In genomic region chr4:143558286-143558685, GRCh38 we compare ENCODE assay signal across 11 cellular contexts. TPM values are rescaled to one million over a fixed set of nuclear protein-coding genes. Genes with fewer than 3 reads are reported as not detected.
DNase-seq lines count a peak whose midpoint lies in the region; ATAC-seq, FAIRE-seq and TF ChIP-seq lines count a peak whose summit lies in the region.
"Had no signal": no experiment of that assay in that cellular context is flagged by ENCODE, and none has a peak within 500 bp of the region (broad histone marks: within the 10 kb centered on the region; RNA-seq: fewer than 3 reads in every experiment).

No MANE protein-coding gene starts in this region.

- FAIRE-seq in A549 (lab: Jason Lieb, UNC) (no peak), RCC 7860 (lab: Jason Lieb, UNC) (no peak)

- H3K4me1 ChIP-seq in A549 = no peaks in the 10 kb centered on the region
- H3K4me1 ChIP-seq: colonic mucosa had no signal

- no peaks in the 10 kb centered on the region for H3K9me3 Mint-ChIP-seq in CD4-positive, alpha-beta T cell
- H3K9me3 Mint-ChIP-seq in T-cell (no peaks in the 10 kb centered on the region), glutamatergic neuron (ENCODE audit: unreplicated experiment) (peaks cover 1% of the 10 kb centered on the region)

- ATAC-seq in A549 = peak; percentile 7 to 31; a peak in 1 of 6 replicates
- ATAC-seq in CD4-positive, alpha-beta T cell (ENCODE audit: poor library complexity) = no peak
- ATAC-seq in T-cell (replicated peaks in 1 of 4) = no peak

- DNase-seq in A549 (ENCODE audit: low read depth in 1 of 2, low spot score in 1 of 2) (no peak), T-cell (no peak), glutamatergic neuron (no peak), nucleus accumbens (lab: John Stamatoyannopoulos, UW) (no peak), RCC 7860 (ENCODE audit: low spot score) (no peak), midbrain (lab: John Stamatoyannopoulos, UW) (no peak), NOMO-1 (lab: John Stamatoyannopoulos, UW; ENCODE audit: unreplicated experiment in 2 of 2) (no peak)
- DNase-seq in CD4-positive, alpha-beta T cell = no peak

- POLR2A ChIA-PET in A549 (lab: Yijun Ruan, JAX) (no interaction called here), T-cell (lab: Charles Lee) (interaction anchor here (0.6 to 1.2 kb wide), 3 partner anchors 23 to 44 kb away, joined by 3 to 9 read pairs (median 5); partner anchors contain the start of gene SMARCA5 (in 1 of the 2))
- POLR2A ChIA-PET in CD4-positive, alpha-beta T cell (lab: Charles Lee) = interaction anchor here (0.9 to 2.4 kb wide), 3 partner anchors 10 to 45 kb away, joined by 3 to 12 read pairs (median 3); partner anchors contain the start of gene SMARCA5

- peaks cover 24% of the 10 kb centered on the region for H3K36me3 Mint-ChIP-seq in CD4-positive, alpha-beta T cell (ENCODE audit: low read depth)
- H3K36me3 Mint-ChIP-seq in T-cell = peaks cover 10% of the 10 kb centered on the region
- no peaks in the 10 kb centered on the region for H3K36me3 Mint-ChIP-seq in glutamatergic neuron (ENCODE audit: unreplicated experiment)

- no peak for TF ChIP-seq EP300 in A549 (IDR thresholded peaks at IDR 0.05)

- no peaks in the 10 kb centered on the region for H3K9me3 ChIP-seq in A549
- no peaks in the 10 kb centered on the region for H3K9me3 ChIP-seq in CD4-positive, alpha-beta T cell (ENCODE audit: control insufficient read depth, low read length)
- H3K9me3 ChIP-seq: colonic mucosa, tibial nerve had no signal

- CTCF ChIA-PET in A549 (lab: Yijun Ruan, JAX) (interaction anchor here (0.9 to 2.2 kb wide), 6 partner anchors 11 to 147 kb away, joined by 3 to 11 read pairs (median 6); no protein-coding TSS in a partner anchor), T-cell (lab: Charles Lee) (interaction anchor here (0.6 to 2.0 kb wide), 6 partner anchors 27 to 1504 kb away, joined by 3 to 7 read pairs (median 4); partner anchors contain the start of gene SMARCA5 (in 1 of the 2))
- CTCF ChIA-PET in CD4-positive, alpha-beta T cell (lab: Charles Lee) = interaction anchor here (1.1 to 2.0 kb wide), 8 partner anchors 10 to 1540 kb away, joined by 3 to 13 read pairs (median 5); partner anchors contain the start of genes ABCE1, ANAPC10 and SMARCA5

- peak overlapping the region; percentile 96 for H3K4me3 Mint-ChIP-seq in CD4-positive, alpha-beta T cell
- H3K4me3 Mint-ChIP-seq in T-cell (peak overlapping the region; percentile 88 to 90 (median 90)), glutamatergic neuron (ENCODE audit: unreplicated experiment) (peak overlapping the region; percentile 91)

- H3K27me3 ChIP-seq in CD4-positive, alpha-beta T cell (ENCODE audit: control insufficient read depth, insufficient read depth, low read length) = no peaks in the 10 kb centered on the region
- H3K27me3 ChIP-seq: colonic mucosa, tibial nerve had no signal

- TF ChIP-seq CTCF in A549 (IDR thresholded peaks at IDR 0.05) (no peak), glutamatergic neuron (IDR thresholded peaks at IDR 0.05; ENCODE audit: partially characterized antibody, unreplicated experiment) (no peak)
- TF ChIP-seq CTCF in CD4-positive, alpha-beta T cell (IDR thresholded peaks at IDR 0.05) = no peak

- WGBS in A549 (ENCODE audit: missing lambda C conversion rate) = 100% methylated on average over 2 of the region's 2 CpGs

- no peak for TF ChIP-seq RAD21 in A549 (conservative IDR thresholded peaks at IDR 0.05 in 1 of 2, IDR thresholded peaks at IDR 0.05 in 1 of 2)

- intact Hi-C loops in CD4-positive, alpha-beta T cell (cut with DNase I, micrococcal nuclease) = loop anchor here (5.0 kb wide), 4 partner anchors 41 to 1504 kb away; partner anchors contain the start of genes GYPA (in 1 of the 2) and SMARCA5 (in 1 of the 2)

- no peaks in the 10 kb centered on the region for H3K27me3 Mint-ChIP-seq in CD4-positive, alpha-beta T cell
- H3K27me3 Mint-ChIP-seq in T-cell (no peaks in the 10 kb centered on the region), glutamatergic neuron (ENCODE audit: unreplicated experiment) (peaks cover 2% of the 10 kb centered on the region)

- no peak overlapping the region for H3K4me2 ChIP-seq in A549

- H3K4me1 Mint-ChIP-seq in CD4-positive, alpha-beta T cell (ENCODE audit: low read depth) = peaks cover 25% of the 10 kb centered on the region
- H3K4me1 Mint-ChIP-seq in T-cell (peaks cover 24 to 30% (median 24%) of the 10 kb centered on the region in 3 donors), glutamatergic neuron (ENCODE audit: low read depth, unreplicated experiment) (peaks cover 3% of the 10 kb centered on the region)

- no peak overlapping the region for H3K4me3 ChIP-seq in A549

- H3K27ac ChIP-seq in A549 = no peak overlapping the region
- no peak overlapping the region for H3K27ac ChIP-seq in CD4-positive, alpha-beta T cell (ENCODE audit: low read depth, low read length)
- H3K27ac ChIP-seq: C4-2B, colonic mucosa had no signal

- no peak for TF ChIP-seq POLR2A in A549 (IDR thresholded peaks at IDR 0.05; ENCODE audit: low read length)

- peak overlapping the region; percentile 34 for H3K27ac Mint-ChIP-seq in CD4-positive, alpha-beta T cell
- H3K27ac Mint-ChIP-seq in T-cell (peak overlapping the region; percentile 86 to 93), glutamatergic neuron (ENCODE audit: unreplicated experiment) (no peak overlapping the region)

TF ChIP-seq in A549, 52 proteins besides CTCF, POLR2A, EP300 and RAD21:
- no peak for TF ChIP-seq BCL3 (IDR thresholded peaks at IDR 0.05)
- TF ChIP-seq ZFP36 (IDR thresholded peaks at IDR 0.05; ENCODE audit: borderline replicate concordance, partially characterized antibody) = no peak
- no peak for TF ChIP-seq GATA3 (IDR thresholded peaks at IDR 0.05; ENCODE audit: borderline replicate concordance)
- no peak for TF ChIP-seq RFX5 (IDR thresholded peaks at IDR 0.05)
- TF ChIP-seq ZC3H11A (IDR thresholded peaks at IDR 0.05) = no peak
- no peak for TF ChIP-seq EHMT2 (IDR thresholded peaks at IDR 0.05; ENCODE audit: low read depth)
- no peak for TF ChIP-seq ESRRA (IDR thresholded peaks at IDR 0.05; ENCODE audit: borderline replicate concordance, low read length)
- TF ChIP-seq HEYL (CRISPR knock-in tag; IDR thresholded peaks at IDR 0.05) = no peak
- TF ChIP-seq ZNF302 (CRISPR knock-in tag; IDR thresholded peaks at IDR 0.05) = no peak
- TF ChIP-seq, protein P1, sequence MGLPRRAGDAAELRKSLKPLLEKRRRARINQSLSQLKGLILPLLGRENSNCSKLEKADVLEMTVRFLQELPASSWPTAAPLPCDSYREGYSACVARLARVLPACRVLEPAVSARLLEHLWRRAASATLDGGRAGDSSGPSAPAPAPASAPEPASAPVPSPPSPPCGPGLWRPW (IDR thresholded peaks at IDR 0.05) = no peak
- TF ChIP-seq FOSL2 (IDR thresholded peaks at IDR 0.05) = no peak
- TF ChIP-seq FOSL2 (CRISPR knock-in tag; IDR thresholded peaks at IDR 0.05) = no peak
- TF ChIP-seq HOXA7 (CRISPR knock-in tag; IDR thresholded peaks at IDR 0.05) = no peak
- no peak for TF ChIP-seq E2F6 (IDR thresholded peaks at IDR 0.05; ENCODE audit: borderline replicate concordance, low read depth)
- no peak for TF ChIP-seq MYC (IDR thresholded peaks at IDR 0.05; ENCODE audit: borderline replicate concordance, low read length)
- no peak for TF ChIP-seq FOSB (CRISPR knock-in tag; IDR thresholded peaks at IDR 0.05)
- TF ChIP-seq NR3C1 (IDR thresholded peaks at IDR 0.05) = no peak
- no peak for TF ChIP-seq HDAC2 (IDR thresholded peaks at IDR 0.05)
- TF ChIP-seq HOXB5 (CRISPR knock-in tag; IDR thresholded peaks at IDR 0.05) = no peak
- TF ChIP-seq, protein P2, sequence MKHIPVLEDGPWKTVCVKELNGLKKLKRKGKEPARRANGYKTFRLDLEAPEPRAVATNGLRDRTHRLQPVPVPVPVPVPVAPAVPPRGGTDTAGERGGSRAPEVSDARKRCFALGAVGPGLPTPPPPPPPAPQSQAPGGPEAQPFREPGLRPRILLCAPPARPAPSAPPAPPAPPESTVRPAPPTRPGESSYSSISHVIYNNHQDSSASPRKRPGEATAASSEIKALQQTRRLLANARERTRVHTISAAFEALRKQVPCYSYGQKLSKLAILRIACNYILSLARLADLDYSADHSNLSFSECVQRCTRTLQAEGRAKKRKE (CRISPR knock-in tag; IDR thresholded peaks at IDR 0.05; ENCODE audit: low read depth) = no peak

RNA-seq across cellular contexts. Expression of gene SMARCA5, which starts 44.8 kb away (rescaled TPM):
- polyA plus RNA-seq in A549 (2011; rRNA removed) (19.2 and 22.2 TPM in 2 replicates), A549 (2017; fragmentation: RNase III; extraction: RNeasy Plus Mini Kit Qiagen cat#74134 plus additional on column Dnase treatment) (30.2 to 35.1 TPM (median 33.4 TPM) in 3 replicates)
- 5.5 and 5.7 TPM in 2 replicates for polyA plus RNA-seq in A549 (2012; cell fraction: cytosol; rRNA removed)
- 6.6 and 7.0 TPM in 2 replicates for polyA plus RNA-seq in A549 (2012; cell fraction: nucleus; rRNA removed)
- polyA minus RNA-seq in A549 (2011; rRNA and poly(A)+ RNA removed) = 13.3 and 13.9 TPM in 2 replicates
- 10 to 100 TPM; 64.2 to 64.4 TPM for total RNA-seq in CD4-positive, alpha-beta T cell
- total RNA-seq in T-cell (10 to 100 TPM; 43.4 to 56.4 (median 47.1) TPM), glutamatergic neuron (ENCODE audit: unreplicated experiment) (107 TPM)

Comparison
In these comparisons a context has a peak if more than half of its experiments do, and no peak if none do; other contexts are left out.
1. ATAC-seq: peak in A549 (2 of 2); none in CD4-positive, alpha-beta T cell (single experiment) and T-cell (0 of 4).
2. Peak in every context shown above with its lines, with median percentiles within 50 percentile points of each other: H3K4me3 Mint-ChIP-seq.